24 cellular contexts compared by ENCODE assay signal in genomic region chr4:165737309-165737972, GRCh38.
"Had no signal": no experiment of that assay in that cellular context is flagged by ENCODE, and none has a peak within 500 bp of the region (broad histone marks: within the 10 kb centered on the region; RNA-seq: fewer than 3 reads in every experiment).

No MANE protein-coding gene starts in this region.

- H3K27me3 ChIP-seq: colonic mucosa, heart left ventricle, neutrophil, spleen, testis, tibial nerve had no signal

- H3K4me1 ChIP-seq: colonic mucosa, psoas muscle, spleen, testis, tibial nerve had no signal

- DNase-seq: cerebellar nuclear complex; colonic mucosa; effector CD4-positive, alpha-beta T cell; erythroblast; foreskin melanocyte; heart left ventricle; hippocampal formation; islet precursor cell; left colon; left ventricle myocardium superior; mucosa of descending colon; naive thymus-derived CD8-positive, alpha-beta T cell; psoas muscle; spleen; stimulated activated CD4-positive, alpha-beta T cell treated with anti-CD3 and anti-CD28 coated beads, Interleukin-15, amount 100 ng/mL, for 24 hours; stimulated activated CD4-positive, alpha-beta T cell treated with anti-CD3 and anti-CD28 coated beads, Interleukin-2, amount 100 ng/mL, for 24 hours; stimulated activated CD4-positive, alpha-beta T cell treated with anti-CD3 and anti-CD28 coated beads, Interleukin-4, amount 100 ng/mL, for 4 hours; stimulated activated naive B cell treated with anti-CD40 and anti-IgM and Interleukin-4, amounts not matched to agents 10 μg/mL and 1 μg/mL and 100 μg/mL, for 72 hours; stimulated activated naive CD8-positive, alpha-beta T cell treated with anti-CD3 and anti-CD28 coated beads, Interleukin-15, amount 100 ng/mL, for 72 hours; testis had no signal

- H3K36me3 ChIP-seq: colonic mucosa, heart left ventricle, neutrophil, spleen, tibial nerve had no signal

- H3K27ac ChIP-seq: colonic mucosa, heart left ventricle, neutrophil, psoas muscle, spleen, testis, tibial nerve had no signal

- ATAC-seq: heart left ventricle; left colon; left ventricle myocardium superior; mucosa of descending colon; naive thymus-derived CD8-positive, alpha-beta T cell; psoas muscle; sciatic nerve; stimulated activated naive B cell treated with anti-CD40 and anti-IgM and Interleukin-4, amounts not matched to agents 10 μg/mL and 1 μg/mL and 100 μg/mL, for 72 hours; stimulated activated naive CD8-positive, alpha-beta T cell treated with anti-CD3 and anti-CD28 coated beads, Interleukin-15, amount 100 ng/mL, for 72 hours had no signal

- H3K4me3 ChIP-seq: colonic mucosa, heart left ventricle, lung, mucosa of descending colon, psoas muscle, spleen, testis, tibial nerve had no signal

- H3K9me3 ChIP-seq: colonic mucosa, mucosa of descending colon, neutrophil, psoas muscle, spleen, testis, tibial nerve had no signal
